Comparison of ENCODE assay signal across 8 cellular contexts in genomic region chr6:117483004-117483644, GRCh38. TPM values are rescaled to one million over a fixed set of nuclear protein-coding genes. Genes with fewer than 3 reads are reported as not detected.
DNase-seq lines count a peak whose midpoint lies in the region; ATAC-seq lines count a peak whose summit lies in the region.

No MANE protein-coding gene starts in this region.

- H3K36me3 ChIP-seq in NT2/D1 (ENCODE audit: insufficient read depth, insufficient read length, low read length) (peaks cover 4% of the 10 kb centered on the region), adipocyte (ENCODE audit: control insufficient read depth, insufficient read depth, low read length, severe bottlenecking) (no peaks in the 10 kb centered on the region), trophoblast cell (ENCODE audit: control insufficient read depth in 1 of 2, insufficient read depth in 2 of 2, low read length in 2 of 2) (peaks cover 4 to 9% of the 10 kb centered on the region in 2 experiments)

- H3K9me3 ChIP-seq in NT2/D1 (ENCODE audit: insufficient read depth, low read length): peaks cover 7% of the 10 kb centered on the region; the same call in 1 of the 2 replicates
- no peaks in the 10 kb centered on the region for H3K9me3 ChIP-seq in adipocyte (ENCODE audit: control insufficient read depth, low read length)
- peaks cover 2% of the 10 kb centered on the region for H3K9me3 ChIP-seq in trophoblast cell (ENCODE audit: insufficient read depth, low read depth, low read length)

- WGBS in trophoblast cell (ENCODE audit: extremely low coverage, insufficient coverage, insufficient read length): no CpG with 5 or more reads among the region's 46 CpGs

- peak overlapping the region; percentile 21 for H4K12ac ChIP-seq in trophoblast cell (ENCODE audit: low read depth, low read length)

- H3K4me1 ChIP-seq in NT2/D1 (ENCODE audit: insufficient read depth, insufficient read length) (no peaks in the 10 kb centered on the region), adipocyte (ENCODE audit: control insufficient read depth, insufficient read depth, low read length) (peaks cover 27% of the 10 kb centered on the region), trophoblast cell (ENCODE audit: control insufficient read depth in 1 of 2, insufficient read depth in 2 of 2, low read length in 2 of 2) (peaks cover 3 to 14% of the 10 kb centered on the region in 2 experiments)

- peak overlapping the region; percentile 56 for H3K14ac ChIP-seq in trophoblast cell (ENCODE audit: low read length)

- H3K79me2 ChIP-seq in trophoblast cell (ENCODE audit: control insufficient read depth, insufficient read depth, low read length, poor library complexity): peaks cover 6% of the 10 kb centered on the region

- peaks cover 14% of the 10 kb centered on the region for H3K27me3 ChIP-seq in NT2/D1 (ENCODE audit: insufficient read depth, insufficient read length)
- H3K27me3 ChIP-seq in adipocyte (replicated peaks; ENCODE audit: control insufficient read depth, insufficient read depth, low read length): no peaks in the 10 kb centered on the region
- no peaks in the 10 kb centered on the region for H3K27me3 ChIP-seq in trophoblast cell (ENCODE audit: insufficient read depth, low read length)

- peak overlapping the region; percentile 63 for H4K8ac ChIP-seq in trophoblast cell (ENCODE audit: low read depth, low read length)

- H3K4me2 ChIP-seq in trophoblast cell (ENCODE audit: low read length): peak overlapping the region; percentile 94

- DNase-seq in activated gamma-delta T cell (lab: John Stamatoyannopoulos, UW) (peak; percentile 4), activated gamma-delta T cell treated with Interleukin-2 at 50 U/mL for 16 hours (no peak), NT2/D1 (ENCODE audit: low read depth, low spot score) (no peak), adipocyte (ENCODE audit: low read depth) (peak; percentile 88), left cardiac atrium (peak; percentile 70), trophoblast cell (peak; percentile 77 to 84)

- peak overlapping the region; percentile 8 for H3K4ac ChIP-seq in trophoblast cell (ENCODE audit: low read depth, low read length)

- peak overlapping the region; percentile 98 for H2BK5ac ChIP-seq in trophoblast cell (ENCODE audit: low read depth, low read length, poor library complexity)

- no peak overlapping the region for H3K23ac ChIP-seq in trophoblast cell (ENCODE audit: low read length)

- H2AK5ac ChIP-seq in trophoblast cell (ENCODE audit: low read length): peak overlapping the region; percentile 16

- peak overlapping the region; percentile 12 for H2AFZ ChIP-seq in trophoblast cell (ENCODE audit: insufficient read depth, low read length, poor library complexity)

- peak; percentile 6 for ATAC-seq in HG02938 (IDR thresholded peaks at IDR 0.05; ENCODE audit: unreplicated experiment)
- peak; percentile 45 to 71 for ATAC-seq in left cardiac atrium
- no peak for ATAC-seq in HG03521 (IDR thresholded peaks at IDR 0.05; ENCODE audit: unreplicated experiment)

- no peak overlapping the region for H2BK12ac ChIP-seq in trophoblast cell (ENCODE audit: low read length)

- H3K79me1 ChIP-seq in trophoblast cell (ENCODE audit: low read length): peaks cover 24% of the 10 kb centered on the region

- H2BK120ac ChIP-seq in trophoblast cell (ENCODE audit: insufficient read depth, low read length, poor library complexity): peak overlapping the region; percentile 28

- intact Hi-C loops in left cardiac atrium (cut with DNase I): loop anchor here in 1 of 2 donors (10.0 kb wide), 1 partner anchor 72 kb away; no protein-coding TSS in a partner anchor

- peak overlapping the region; percentile 98 for H4K91ac ChIP-seq in trophoblast cell (ENCODE audit: low read depth, low read length)

- H3K4me3 ChIP-seq in NT2/D1 (ENCODE audit: insufficient read length, low read depth) (peak overlapping the region; percentile 70), adipocyte (ENCODE audit: low read length) (peak overlapping the region; percentile 96), trophoblast cell (ENCODE audit: low read depth, low read length) (peak overlapping the region; percentile 71)

- peak overlapping the region; percentile 31 for H3K18ac ChIP-seq in trophoblast cell (ENCODE audit: low read length)

- H3K27ac ChIP-seq in trophoblast cell (ENCODE audit: low read depth, low read length): peak overlapping the region; percentile 90

- H3K9ac ChIP-seq in NT2/D1 (ENCODE audit: insufficient read length, low read depth) (peak overlapping the region; percentile 85), adipocyte (ENCODE audit: low read length) (peak overlapping the region; percentile 96), trophoblast cell (ENCODE audit: low read length) (peak overlapping the region; percentile 52)

RNA-seq across cellular contexts. Expression of gene DCBLD1, which starts 0.7 kb away (rescaled TPM):
- 1 to 10 TPM; 4.1 to 8.2 TPM for total RNA-seq in left cardiac atrium
- 29.5 and 31.4 TPM in 2 replicates for polyA plus RNA-seq in trophoblast cell (2013)

RNA-seq across cellular contexts. Expression of gene ROS1, which starts 57.4 kb away (rescaled TPM):
- total RNA-seq in left cardiac atrium: not detected
- polyA plus RNA-seq in trophoblast cell (2013): 0.01 TPM in 2 replicates

Comparison
In these comparisons a context has a peak if more than half of its experiments do, and no peak if none do; other contexts are left out.
1. DNase-seq: peak in activated gamma-delta T cell (single experiment), adipocyte (single experiment), left cardiac atrium (single experiment) and trophoblast cell (2 of 2); none in activated gamma-delta T cell treated with Interleukin-2 at 50 U/mL for 16 hours (single experiment) and NT2/D1 (single experiment).
2. Peak in every context shown above with its lines, with median percentiles within 50 percentile points of each other: H3K4me3 ChIP-seq and H3K9ac ChIP-seq.